Comparison of ENCODE assay signal across 2 cellular contexts in genomic region chr22:35913925-35914324, GRCh38.
TF ChIP-seq lines count a peak whose summit lies in the region.

No MANE protein-coding gene starts in this region.

TF ChIP-seq in SK-N-SH, 30 proteins besides CTCF, POLR2A, EP300 and RAD21:
- TF ChIP-seq REST (IDR thresholded peaks at IDR 0.05; ENCODE audit: low read depth, low read length) (no peak), FOXJ3 (CRISPR knock-in tag; IDR thresholded peaks at IDR 0.05) (no peak), SMC3 (IDR thresholded peaks at IDR 0.05; ENCODE audit: low read depth, low read length) (no peak), USF1 (IDR thresholded peaks at IDR 0.05; ENCODE audit: borderline replicate concordance, low read depth) (no peak), RFX5 (IDR thresholded peaks at IDR 0.05; ENCODE audit: low read length) (no peak), RCOR1 (IDR thresholded peaks at IDR 0.05; ENCODE audit: low read length) (no peak), FOSL2 (IDR thresholded peaks at IDR 0.05; ENCODE audit: borderline replicate concordance, low read depth) (no peak), USF2 (IDR thresholded peaks at IDR 0.05; ENCODE audit: borderline replicate concordance, low read depth, low read length) (no peak), GABPA (IDR thresholded peaks at IDR 0.05; ENCODE audit: low read depth) (no peak), ZBTB33 (IDR thresholded peaks at IDR 0.05; ENCODE audit: borderline replicate concordance, low read depth) (no peak), CHD2 (IDR thresholded peaks at IDR 0.05; ENCODE audit: low read length, partially characterized antibody) (no peak), MAX (IDR thresholded peaks at IDR 0.05; ENCODE audit: low read depth) (no peak), SIN3A (IDR thresholded peaks at IDR 0.05; ENCODE audit: borderline replicate concordance, low read depth, low read length) (no peak), TEAD4 (IDR thresholded peaks at IDR 0.05; ENCODE audit: borderline replicate concordance, insufficient read depth) (no peak), FOXM1 (IDR thresholded peaks at IDR 0.05; ENCODE audit: low read depth) (no peak), ELF1 (IDR thresholded peaks at IDR 0.05) (no peak)

TF ChIP-seq in SK-N-SH treated with all-trans-retinoic acid at 6 μM for 48 hours, 23 proteins besides CTCF, POLR2A, EP300 and RAD21 (continued from another document):
- TF ChIP-seq PATZ1 (CRISPR knock-in tag; IDR thresholded peaks at IDR 0.05; ENCODE audit: borderline replicate concordance) (no peak), ESRRG (CRISPR knock-in tag; IDR thresholded peaks at IDR 0.05) (no peak)
